ENCODE assay signal across 12 cellular contexts in genomic region chr2:26637811-26638310, GRCh38. TPM values are rescaled to one million over a fixed set of nuclear protein-coding genes. Genes with fewer than 3 reads are reported as not detected.
A peak's percentile ranks its signal among the peaks of the same experiment; 100 is the strongest.
DNase-seq lines count a peak whose midpoint lies in the region; ATAC-seq and TF ChIP-seq lines count a peak whose summit lies in the region.
"Had no signal": no experiment of that assay in that cellular context is flagged by ENCODE, and none has a peak within 500 bp of the region (broad histone marks: within the 10 kb centered on the region; RNA-seq: fewer than 3 reads in every experiment).

No MANE protein-coding gene starts in this region.

- ATAC-seq in sciatic nerve, result no peak
- no peak for ATAC-seq in HG03097 (IDR thresholded peaks at IDR 0.05; ENCODE audit: low FRiP score, unreplicated experiment)
- no peak for ATAC-seq in HG03378 (IDR thresholded peaks at IDR 0.05; ENCODE audit: unreplicated experiment)
- ATAC-seq: GM23338, HepG2 had no signal

- no peaks in the 10 kb centered on the region for H3K27me3 ChIP-seq in PC-9 (ENCODE audit: insufficient read depth, low read depth)

- peaks cover 43% of the 10 kb centered on the region for H3K4me1 ChIP-seq in PC-9 (replicated peaks; ENCODE audit: insufficient read depth)

- no peak for DNase-seq in PC-9
- peak; percentile 43 for DNase-seq in left kidney (ENCODE audit: low read depth, low spot score)
- peak; percentile 22 for DNase-seq in sciatic nerve (ENCODE audit: low spot score)
- no peak for DNase-seq in stimulated activated CD4-positive, alpha-beta T cell treated with anti-CD3 and anti-CD28 coated beads, Interleukin-2, amount 100 ng/mL, for 24 hours
- DNase-seq: CD4-positive, CD25-positive, alpha-beta regulatory T cell; H7 had no signal

- TF ChIP-seq CTCF in PC-9 (conservative IDR thresholded peaks at IDR 0.05), result no peak

- H2AFZ ChIP-seq in PC-9, result no peak overlapping the region
- H2AFZ ChIP-seq: GM23338 had no signal

- H4K20me1 ChIP-seq in PC-9 (ENCODE audit: insufficient read depth), result no peaks in the 10 kb centered on the region

- POLR2A ChIA-PET in PC-9 (lab: Charles Lee; ENCODE audit: unreplicated experiment), result interaction anchor here (0.7 kb wide), 1 partner anchor 13 kb away, joined by 3 read pairs; no protein-coding TSS in a partner anchor

- H3K4me2 ChIP-seq in PC-9, result peak overlapping the region; percentile 9; the same call in 1 of the 2 replicates
- H3K4me2 ChIP-seq: GM23338 had no signal

- peaks cover 10% of the 10 kb centered on the region; the same call in 1 of the 2 replicates for H3F3A ChIP-seq in PC-9 (ENCODE audit: insufficient read depth, low read depth)

- H3K9me2 ChIP-seq in PC-9 (ENCODE audit: insufficient read depth), result no peaks in the 10 kb centered on the region

- no peak overlapping the region for H3K27ac ChIP-seq in PC-9

- CTCF ChIA-PET in PC-9 (lab: Charles Lee), result no interaction called here

- H3K4me3 ChIP-seq in PC-9, result no peak overlapping the region
- H3K4me3 ChIP-seq: GM23338 had no signal

- H3K36me3 ChIP-seq in PC-9 (ENCODE audit: low read depth), result no peaks in the 10 kb centered on the region

- no peaks in the 10 kb centered on the region for H3K9me3 ChIP-seq in PC-9 (ENCODE audit: insufficient read depth, low read depth)

- intact Hi-C loops in PC-9 (cut with micrococcal nuclease; ENCODE audit: unreplicated experiment), result no loop called here
- intact Hi-C loops in sciatic nerve (cut with DNase I), result no loop called here

- no TSS peak for BruUV-seq in PC-9 (replicated peaks; lab: Mats Ljungman, UMichigan)

- no peaks in the 10 kb centered on the region for H3K79me2 ChIP-seq in PC-9 (ENCODE audit: low read depth)

RNA-seq across cellular contexts. Expression of gene CIB4, which starts 3.3 kb away (rescaled TPM):
- total RNA-seq in PC-9 (2021) (not detected in 2 replicates), sciatic nerve (not detected)
- total RNA-seq: A673; CD4-positive, CD25-positive, alpha-beta regulatory T cell; Daoy; GM23338; H7; HepG2 had no signal

RNA-seq across cellular contexts. Expression of gene KCNK3, which starts 54.7 kb away (rescaled TPM):
- total RNA-seq in PC-9 (2021), result 0.08 TPM in 1 of 2 replicates, not detected in the other
- 0.53 TPM for total RNA-seq in sciatic nerve
- total RNA-seq: CD4-positive, CD25-positive, alpha-beta regulatory T cell; GM23338; HepG2 had no signal

Comparison
In these comparisons a context has a peak if more than half of its experiments do, and no peak if none do; other contexts are left out.
1. DNase-seq: peak in left kidney (single experiment) and sciatic nerve (single experiment); none in PC-9 (0 of 2) and stimulated activated CD4-positive, alpha-beta T cell treated with anti-CD3 and anti-CD28 coated beads, Interleukin-2, amount 100 ng/mL, for 24 hours (0 of 2).